ENCODE assay signal across 1 cellular context in genomic region chr17:42920106-42920900, GRCh38.
TF ChIP-seq lines count a peak whose summit lies in the region.

No MANE protein-coding gene starts in this region.

TF ChIP-seq in HepG2, 621 proteins besides CTCF, POLR2A, EP300 and RAD21 (continued from another document and continues in another):
- TF ChIP-seq UBTF (CRISPR knock-in tag; IDR thresholded peaks at IDR 0.05) (peak; percentile 42; the same call in 1 of the 2 replicates), STAT5B (CRISPR knock-in tag; IDR thresholded peaks at IDR 0.05) (no peak), ZNF407 (CRISPR knock-in tag; IDR thresholded peaks at IDR 0.05; ENCODE audit: not compliant biosample characterization) (peak; percentile 37), SRY (CRISPR knock-in tag; IDR thresholded peaks at IDR 0.05) (peak; percentile 65; the same call in 1 of the 2 replicates), ZNF749 (CRISPR knock-in tag; IDR thresholded peaks at IDR 0.05; ENCODE audit: borderline replicate concordance) (no peak), ZNF614 (CRISPR knock-in tag; IDR thresholded peaks at IDR 0.05; ENCODE audit: borderline replicate concordance) (peak; percentile 42), ZNF280B (CRISPR knock-in tag; IDR thresholded peaks at IDR 0.05; ENCODE audit: borderline replicate concordance) (peak; percentile 63; the same call in 1 of the 2 replicates), ETS1 (CRISPR knock-in tag; IDR thresholded peaks at IDR 0.05) (no peak), SOX13 (IDR thresholded peaks at IDR 0.05) (0 out of 2 replicates have a peak, but pooled peaks have one; percentile 38), SOX13 (CRISPR knock-in tag; conservative IDR thresholded peaks at IDR 0.05 in 1 of 2, IDR thresholded peaks at IDR 0.05 in 1 of 2) (peak in 1 of 2 experiments; percentile 78; a peak in 2 of 4 replicates), ZNF264 (CRISPR knock-in tag; IDR thresholded peaks at IDR 0.05) (peak; percentile 99), RFX5 (IDR thresholded peaks at IDR 0.05; ENCODE audit: low read depth, low read length) (no peak), ZNF710 (CRISPR knock-in tag; IDR thresholded peaks at IDR 0.05; ENCODE audit: borderline replicate concordance) (peak; percentile 83), TFDP2 (CRISPR knock-in tag; IDR thresholded peaks at IDR 0.05) (peak; percentile 45; the same call in 1 of the 2 replicates), MAFF (IDR thresholded peaks at IDR 0.05; ENCODE audit: low read depth, low read length) (peak; percentile 88), ETV5 (CRISPR knock-in tag; IDR thresholded peaks at IDR 0.05; ENCODE audit: borderline replicate concordance) (0 out of 2 replicates have a peak, but pooled peaks have one; percentile 49), KDM6A (CRISPR knock-in tag; IDR thresholded peaks at IDR 0.05; ENCODE audit: low read depth) (peak; percentile 69), KDM5B (CRISPR knock-in tag; IDR thresholded peaks at IDR 0.05; ENCODE audit: borderline replicate concordance) (peak; percentile 85; the same call in 1 of the 2 replicates), ZNF883 (CRISPR knock-in tag; IDR thresholded peaks at IDR 0.05; ENCODE audit: not compliant biosample characterization) (peak; percentile 55), CBX2 (IDR thresholded peaks at IDR 0.05; ENCODE audit: low read depth, low read length) (no peak), CBX2 (CRISPR knock-in tag; IDR thresholded peaks at IDR 0.05; ENCODE audit: low read depth) (no peak), ZNF337 (CRISPR knock-in tag; IDR thresholded peaks at IDR 0.05; ENCODE audit: borderline replicate concordance, low read depth) (0 out of 2 replicates have a peak, but pooled peaks have one; percentile 57), ZNF713 (CRISPR knock-in tag; IDR thresholded peaks at IDR 0.05) (peak; percentile 61; the same call in 1 of the 2 replicates), HNF4A (CRISPR knock-in tag; IDR thresholded peaks at IDR 0.05) (peak; percentile 96), ZNF329 (CRISPR knock-in tag; IDR thresholded peaks at IDR 0.05; ENCODE audit: low read depth) (peak; percentile 35; the same call in 1 of the 2 replicates), ZFP91 (CRISPR knock-in tag; IDR thresholded peaks at IDR 0.05; ENCODE audit: borderline replicate concordance) (peak; percentile 22; the same call in 1 of the 2 replicates), ZSCAN21 (CRISPR knock-in tag; IDR thresholded peaks at IDR 0.05; ENCODE audit: borderline replicate concordance) (no peak; the same call in 1 of the 2 replicates), TRIM22 (IDR thresholded peaks at IDR 0.05) (no peak), RCOR2 (CRISPR knock-in tag; IDR thresholded peaks at IDR 0.05) (peak; percentile 57), ZBTB44 (CRISPR knock-in tag; IDR thresholded peaks at IDR 0.05) (no peak), HNRNPUL1 (IDR thresholded peaks at IDR 0.05; ENCODE audit: low read depth, low read length) (no peak)
